In the genomic region with DNA sequence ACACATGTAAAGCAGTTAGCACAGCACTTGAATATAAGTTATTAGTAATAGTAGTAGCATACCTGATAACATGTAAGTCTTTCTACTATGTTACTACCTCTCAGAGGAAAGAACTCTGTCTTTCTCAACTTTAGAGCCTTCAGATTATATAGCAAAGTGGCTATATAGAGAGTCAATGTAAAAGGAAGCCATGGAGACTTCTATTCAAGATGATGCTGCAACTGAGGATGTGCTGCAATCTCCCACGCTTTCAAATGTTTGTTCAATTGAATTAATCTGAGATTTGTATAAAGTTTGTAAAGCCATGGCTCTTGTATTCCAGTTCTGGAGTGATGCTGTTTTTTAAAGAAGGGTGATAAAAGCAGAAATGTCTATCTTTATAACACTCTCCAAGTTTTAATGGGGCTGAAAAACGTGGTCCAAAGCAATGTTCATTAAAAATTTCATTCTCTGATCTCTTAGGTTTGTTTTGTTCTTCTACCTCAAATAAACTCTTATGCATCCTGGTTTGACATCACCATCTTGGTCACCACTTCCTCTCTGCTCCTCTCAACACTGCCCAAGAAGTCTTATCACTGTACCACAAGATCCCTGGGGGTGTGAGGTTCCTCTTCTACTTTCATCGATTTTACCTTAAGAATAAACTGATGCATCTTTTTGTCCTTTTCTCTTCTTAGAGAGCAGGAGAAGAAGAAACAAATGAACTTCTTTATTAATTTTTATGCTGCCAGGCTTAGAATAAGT, we compare ENCODE assay signal across 11 cellular contexts. TPM values are rescaled to one million over a fixed set of nuclear protein-coding genes. Genes with fewer than 3 reads are reported as not detected.
A peak's percentile ranks its signal among the peaks of the same experiment; 100 is the strongest.
DNase-seq lines count a peak whose midpoint lies in the region; ATAC-seq and TF ChIP-seq lines count a peak whose summit lies in the region.
"Had no signal": no experiment of that assay in that cellular context is flagged by ENCODE, and none has a peak within 500 bp of the region (broad histone marks: within the 10 kb centered on the region; RNA-seq: fewer than 3 reads in every experiment).

No MANE protein-coding gene starts in this region.

- H4K20me1 ChIP-seq in MM.1S (ENCODE audit: insufficient read depth, low read length) (no peaks in the 10 kb centered on the region), SK-N-SH (ENCODE audit: insufficient read depth) (no peaks in the 10 kb centered on the region)

- ATAC-seq in GM18873 (IDR thresholded peaks at IDR 0.05; ENCODE audit: low FRiP score, unreplicated experiment) (peak; percentile 77), GM21723 (IDR thresholded peaks at IDR 0.05; ENCODE audit: unreplicated experiment) (peak; percentile 86), mucosa of descending colon (peak; percentile 59), HG03460 (IDR thresholded peaks at IDR 0.05; ENCODE audit: unreplicated experiment) (no peak)

- POLR2A ChIA-PET in SK-N-SH (lab: Yijun Ruan, JAX): no interaction called here

- no peak overlapping the region for H3K4me2 ChIP-seq in MM.1S (ENCODE audit: low read depth, low read length)
- H3K4me2 ChIP-seq in SK-N-SH: no peak overlapping the region

- H3F3A ChIP-seq in MM.1S (ENCODE audit: insufficient read depth, low read length): no peaks in the 10 kb centered on the region
- no peaks in the 10 kb centered on the region for H3F3A ChIP-seq in SK-N-SH (replicated peaks; ENCODE audit: insufficient read depth)

- H3K9me2 ChIP-seq in MM.1S (replicated peaks; ENCODE audit: insufficient read depth, low read length) (no peaks in the 10 kb centered on the region), SK-N-SH (no peaks in the 10 kb centered on the region)

- no peaks in the 10 kb centered on the region for H3K9me3 ChIP-seq in MM.1S (replicated peaks; ENCODE audit: insufficient read depth, low read length)
- H3K9me3 ChIP-seq in mucosa of descending colon: peaks cover 9% of the 10 kb centered on the region
- no peaks in the 10 kb centered on the region for H3K9me3 ChIP-seq in SK-N-SH
- H3K9me3 ChIP-seq: SJSA1 had no signal

- no peak for TF ChIP-seq RAD21 in SK-N-SH (IDR thresholded peaks at IDR 0.05; ENCODE audit: low read length)

- WGBS in SK-N-SH (ENCODE audit: low lambda C conversion rate): 15% methylated on average over 3 of the region's 3 CpGs

- H3K36me3 ChIP-seq in MM.1S (replicated peaks; ENCODE audit: insufficient read depth, low read length) (no peaks in the 10 kb centered on the region), mucosa of descending colon (ENCODE audit: low read depth) (no peaks in the 10 kb centered on the region), SK-N-SH (replicated peaks in 1 of 2; ENCODE audit: control insufficient read depth in 1 of 2, insufficient read depth in 2 of 2, low read length in 1 of 2) (no peaks in the 10 kb centered on the region)
- H3K36me3 ChIP-seq: SJSA1 had no signal

- peaks cover 16% of the 10 kb centered on the region for H3K4me1 ChIP-seq in MM.1S (ENCODE audit: low read length)
- no peaks in the 10 kb centered on the region for H3K4me1 ChIP-seq in mucosa of descending colon (ENCODE audit: low read depth)
- no peaks in the 10 kb centered on the region for H3K4me1 ChIP-seq in SK-N-SH (ENCODE audit: control insufficient read depth in 1 of 2, insufficient read depth in 2 of 2, low read depth in 1 of 2, low read length in 1 of 2)
- H3K4me1 ChIP-seq: SJSA1 had no signal

- H2AFZ ChIP-seq in MM.1S (ENCODE audit: low read length) (no peak overlapping the region), SK-N-SH (ENCODE audit: low read depth) (no peak overlapping the region)

- TF ChIP-seq CTCF in MM.1S (IDR thresholded peaks at IDR 0.05; ENCODE audit: low read length) (no peak), mucosa of descending colon (IDR thresholded peaks at IDR 0.05) (no peak), SK-N-SH (IDR thresholded peaks at IDR 0.05) (no peak)

- TF ChIP-seq EP300 in SK-N-SH (IDR thresholded peaks at IDR 0.05; ENCODE audit: borderline replicate concordance in 1 of 2, low read depth in 1 of 2, low read length in 1 of 2): no peak

- DNase-seq in MM.1S (peak; percentile 34), mucosa of descending colon (peak in 1 of 3 donors; percentile 6), SK-N-SH (no peak), G401 (ENCODE audit: low spot score) (no peak)
- DNase-seq: endodermal cell, NCI-H187 had no signal

- intact Hi-C loops in mucosa of descending colon (cut with DNase I, micrococcal nuclease): no loop called here

- no peaks in the 10 kb centered on the region for H3K27me3 ChIP-seq in MM.1S (replicated peaks; ENCODE audit: insufficient read depth, low read length)
- H3K27me3 ChIP-seq in SK-N-SH (ENCODE audit: insufficient read depth): no peaks in the 10 kb centered on the region
- H3K27me3 ChIP-seq: SJSA1 had no signal

- no peaks in the 10 kb centered on the region for H3K79me2 ChIP-seq in MM.1S (ENCODE audit: low read length)
- H3K79me2 ChIP-seq in SK-N-SH (ENCODE audit: insufficient read depth): no peaks in the 10 kb centered on the region

- H3K9ac ChIP-seq in MM.1S (ENCODE audit: low read length) (no peak overlapping the region), SK-N-SH (no peak overlapping the region)

- no peak overlapping the region for H3K4me3 ChIP-seq in MM.1S (ENCODE audit: low read length)
- H3K4me3 ChIP-seq in mucosa of descending colon: no peak overlapping the region
- H3K4me3 ChIP-seq in SK-N-SH (ENCODE audit: low read depth in 2 of 2, low read length in 1 of 2): no peak overlapping the region
- H3K4me3 ChIP-seq: SJSA1 had no signal

- in situ Hi-C loops in G401 (cut with HindIII; ENCODE audit: low sequenced_read_pairs): no loop called here

- CTCF ChIA-PET in SK-N-SH (lab: Yijun Ruan, JAX): no interaction called here

- no peak overlapping the region for H3K27ac ChIP-seq in MM.1S (ENCODE audit: low read length)
- H3K27ac ChIP-seq in SK-N-SH (ENCODE audit: low read depth in 2 of 2, low read length in 1 of 2): no peak overlapping the region
- H3K27ac ChIP-seq: SJSA1 had no signal

TF ChIP-seq in SK-N-SH, 30 proteins besides CTCF, POLR2A, EP300 and RAD21:
- TF ChIP-seq RFX5 (IDR thresholded peaks at IDR 0.05; ENCODE audit: low read length) (no peak), YY1 (IDR thresholded peaks at IDR 0.05; ENCODE audit: low read depth) (no peak), ELF1 (IDR thresholded peaks at IDR 0.05) (no peak), FOXM1 (IDR thresholded peaks at IDR 0.05; ENCODE audit: low read depth) (no peak), SIN3A (IDR thresholded peaks at IDR 0.05; ENCODE audit: borderline replicate concordance, low read depth, low read length) (no peak), POLR2AphosphoS5 (IDR thresholded peaks at IDR 0.05; ENCODE audit: low read depth, low read length) (no peak), JUND (IDR thresholded peaks at IDR 0.05) (no peak)
- TF ChIP-seq, protein P1, sequence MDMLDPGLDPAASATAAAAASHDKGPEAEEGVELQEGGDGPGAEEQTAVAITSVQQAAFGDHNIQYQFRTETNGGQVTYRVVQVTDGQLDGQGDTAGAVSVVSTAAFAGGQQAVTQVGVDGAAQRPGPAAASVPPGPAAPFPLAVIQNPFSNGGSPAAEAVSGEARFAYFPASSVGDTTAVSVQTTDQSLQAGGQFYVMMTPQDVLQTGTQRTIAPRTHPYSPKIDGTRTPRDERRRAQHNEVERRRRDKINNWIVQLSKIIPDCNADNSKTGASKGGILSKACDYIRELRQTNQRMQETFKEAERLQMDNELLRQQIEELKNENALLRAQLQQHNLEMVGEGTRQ (IDR thresholded peaks at IDR 0.05; ENCODE audit: borderline replicate concordance, low read depth, low read length): no peak
- TF ChIP-seq, protein P2, sequence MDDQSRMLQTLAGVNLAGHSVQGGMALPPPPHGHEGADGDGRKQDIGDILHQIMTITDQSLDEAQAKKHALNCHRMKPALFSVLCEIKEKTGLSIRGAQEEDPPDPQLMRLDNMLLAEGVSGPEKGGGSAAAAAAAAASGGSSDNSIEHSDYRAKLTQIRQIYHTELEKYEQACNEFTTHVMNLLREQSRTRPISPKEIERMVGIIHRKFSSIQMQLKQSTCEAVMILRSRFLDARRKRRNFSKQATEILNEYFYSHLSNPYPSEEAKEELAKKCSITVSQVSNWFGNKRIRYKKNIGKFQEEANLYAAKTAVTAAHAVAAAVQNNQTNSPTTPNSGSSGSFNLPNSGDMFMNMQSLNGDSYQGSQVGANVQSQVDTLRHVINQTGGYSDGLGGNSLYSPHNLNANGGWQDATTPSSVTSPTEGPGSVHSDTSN (IDR thresholded peaks at IDR 0.05): no peak
- TF ChIP-seq, protein P3, sequence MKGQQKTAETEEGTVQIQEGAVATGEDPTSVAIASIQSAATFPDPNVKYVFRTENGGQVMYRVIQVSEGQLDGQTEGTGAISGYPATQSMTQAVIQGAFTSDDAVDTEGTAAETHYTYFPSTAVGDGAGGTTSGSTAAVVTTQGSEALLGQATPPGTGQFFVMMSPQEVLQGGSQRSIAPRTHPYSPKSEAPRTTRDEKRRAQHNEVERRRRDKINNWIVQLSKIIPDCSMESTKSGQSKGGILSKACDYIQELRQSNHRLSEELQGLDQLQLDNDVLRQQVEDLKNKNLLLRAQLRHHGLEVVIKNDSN (IDR thresholded peaks at IDR 0.05; ENCODE audit: borderline replicate concordance, low read depth): no peak
- TF ChIP-seq, protein P4, sequence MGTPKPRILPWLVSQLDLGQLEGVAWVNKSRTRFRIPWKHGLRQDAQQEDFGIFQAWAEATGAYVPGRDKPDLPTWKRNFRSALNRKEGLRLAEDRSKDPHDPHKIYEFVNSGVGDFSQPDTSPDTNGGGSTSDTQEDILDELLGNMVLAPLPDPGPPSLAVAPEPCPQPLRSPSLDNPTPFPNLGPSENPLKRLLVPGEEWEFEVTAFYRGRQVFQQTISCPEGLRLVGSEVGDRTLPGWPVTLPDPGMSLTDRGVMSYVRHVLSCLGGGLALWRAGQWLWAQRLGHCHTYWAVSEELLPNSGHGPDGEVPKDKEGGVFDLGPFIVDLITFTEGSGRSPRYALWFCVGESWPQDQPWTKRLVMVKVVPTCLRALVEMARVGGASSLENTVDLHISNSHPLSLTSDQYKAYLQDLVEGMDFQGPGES (IDR thresholded peaks at IDR 0.05; ENCODE audit: low read depth, low read length): no peak

RNA-seq across cellular contexts. Expression of a gene that starts 40.6 kb away (rescaled TPM):
- total RNA-seq in mucosa of descending colon: under 1 TPM in 1 of 3 donors, not detected in 2; 0.34 TPM
- not detected in 2 replicates for polyA plus RNA-seq in SK-N-SH (2012; rRNA removed)
- polyA plus RNA-seq in SK-N-SH (2012; cell fraction: cytosol; rRNA removed): not detected in 2 replicates
- polyA plus RNA-seq in SK-N-SH (2012; cell fraction: nucleus; rRNA removed): not detected in 2 replicates
- not detected in 2 replicates for total RNA-seq in G401 (2014; rRNA removed; shearing (Covaris generic))
- total RNA-seq: endodermal cell, posterior vena cava, SJSA1 had no signal
